14 cellular contexts compared by ENCODE assay signal in the genomic region with DNA sequence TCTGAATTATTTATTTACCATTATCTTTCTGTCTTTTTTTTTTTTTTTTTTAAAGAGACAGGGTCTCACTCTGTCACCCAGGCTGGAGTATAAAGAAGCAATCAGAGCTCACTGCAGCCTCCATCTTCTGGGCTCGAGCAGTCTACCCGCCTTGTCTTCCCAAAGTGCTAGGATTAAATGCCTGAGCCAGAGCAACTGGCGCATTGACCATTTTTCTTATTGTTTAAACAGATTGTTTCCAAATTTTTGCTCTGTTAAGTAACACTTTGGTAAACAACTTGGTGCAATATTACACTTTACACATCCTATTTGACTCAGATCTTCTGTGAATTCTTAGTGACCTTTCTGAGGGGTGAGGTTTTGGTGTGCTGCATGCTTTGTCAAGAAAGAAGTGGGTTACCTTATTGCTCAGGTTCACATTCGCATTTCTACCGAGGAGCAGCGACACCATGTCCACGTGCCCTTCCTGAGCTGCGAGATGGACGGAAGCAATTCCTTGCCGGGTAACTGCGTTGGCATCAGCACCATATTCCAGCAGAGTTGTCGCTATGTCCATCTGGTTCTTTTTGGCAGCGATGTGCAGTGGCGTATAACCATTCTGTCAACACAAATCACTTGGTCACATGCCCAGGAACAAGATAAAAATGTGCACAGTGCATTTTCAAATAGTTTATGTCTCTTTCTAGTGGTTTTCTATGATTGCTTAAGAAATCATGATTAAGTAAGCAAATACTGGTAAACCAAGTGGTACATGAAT.
DNase-seq lines count a peak whose midpoint lies in the region; ATAC-seq, FAIRE-seq and TF ChIP-seq lines count a peak whose summit lies in the region.
"Had no signal": no experiment of that assay in that cellular context is flagged by ENCODE, and none has a peak within 500 bp of the region (broad histone marks: within the 10 kb centered on the region; RNA-seq: fewer than 3 reads in every experiment).

No MANE protein-coding gene starts in this region.

- H3K27me3 ChIP-seq in right lobe of liver: no peaks in the 10 kb centered on the region
- H3K27me3 ChIP-seq: adrenal gland had no signal

- no peak for TF ChIP-seq CTCF in right lobe of liver (IDR thresholded peaks at IDR 0.05)

- H3K27ac ChIP-seq in cingulate gyrus (ENCODE audit: low read depth, low read length): peak overlapping the region; percentile 67
- no peak overlapping the region for H3K27ac ChIP-seq in right lobe of liver
- H3K27ac ChIP-seq: adrenal gland had no signal

- no peaks in the 10 kb centered on the region for H3K27me3 Mint-ChIP-seq in T-helper 17 cell
- H3K27me3 Mint-ChIP-seq: activated T-cell treated with anti-CD3 and anti-CD28 coated beads, Interleukin-2, amount 50 U/mL, for 24 hours had no signal

- peak; percentile 5 for FAIRE-seq in urothelium cell line (lab: Jason Lieb, UNC)
- FAIRE-seq: endometrium had no signal

- H3K4me1 Mint-ChIP-seq in T-helper 17 cell: peaks cover 5% of the 10 kb centered on the region

- H3K4me3 Mint-ChIP-seq in T-helper 17 cell: no peak overlapping the region
- H3K4me3 Mint-ChIP-seq: activated T-cell treated with anti-CD3 and anti-CD28 coated beads, Interleukin-2, amount 50 U/mL, for 24 hours had no signal

- H3K4me1 ChIP-seq in right lobe of liver: peaks cover 0 to 16% (median 6%) of the 10 kb centered on the region in 4 donors
- H3K4me1 ChIP-seq: adrenal gland had no signal

- intact Hi-C loops in right lobe of liver (cut with DNase I): no loop called here

- WGBS in right lobe of liver (ENCODE audit: insufficient coverage, low coverage, low lambda C conversion rate, missing lambda C conversion rate): 27% methylated on average over 14 of the region's 14 CpGs

- H3K4me3 ChIP-seq in right lobe of liver: no peak overlapping the region
- H3K4me3 ChIP-seq: adrenal gland had no signal

- H3K27ac Mint-ChIP-seq in T-helper 17 cell: no peak overlapping the region
- H3K27ac Mint-ChIP-seq: activated T-cell treated with anti-CD3 and anti-CD28 coated beads, Interleukin-2, amount 50 U/mL, for 24 hours had no signal

- peaks cover 2% of the 10 kb centered on the region for H3K36me3 Mint-ChIP-seq in T-helper 17 cell (ENCODE audit: low read depth)

- ATAC-seq in right lobe of liver (peak; percentile 78 to 95 (median 88)), T-helper 17 cell (no peak)

- DNase-seq in M059J (ENCODE audit: low read depth) (peak; percentile 22), right lobe of liver (peak; percentile 37 to 74 (median 57)), urothelium cell line (ENCODE audit: low spot score) (no peak), NCI-H82 (lab: John Stamatoyannopoulos, UW) (no peak), SKM-1 treated with dmso at 0.1 percent for 144 hours (lab: John Stamatoyannopoulos, UW; ENCODE audit: unreplicated experiment) (no peak), T-helper 17 cell (no peak)
- DNase-seq: activated CD4-positive, alpha-beta T cell treated with anti-CD3 and anti-CD28 coated beads for 1 hour; activated T-cell treated with anti-CD3 and anti-CD28 coated beads, Interleukin-2, amount 50 U/mL, for 24 hours; adrenal gland; Calu3; Karpas-422; SW 1271 had no signal

- no peaks in the 10 kb centered on the region for H3K36me3 ChIP-seq in right lobe of liver
- H3K36me3 ChIP-seq: adrenal gland had no signal

- H3K9me3 ChIP-seq in right lobe of liver (no peaks in the 10 kb centered on the region), T-helper 17 cell (ENCODE audit: control insufficient read depth, low read length, poor library complexity, severe bottlenecking) (no peaks in the 10 kb centered on the region)
- H3K9me3 ChIP-seq: adrenal gland had no signal

- no peak for TF ChIP-seq POLR2A in right lobe of liver (IDR thresholded peaks at IDR 0.05)

Comparison
In these comparisons a context has a peak if more than half of its experiments do, and no peak if none do; other contexts are left out.
1. DNase-seq: peak in M059J (single experiment) and right lobe of liver (3 of 3); none in urothelium cell line (single experiment), NCI-H82 (single experiment), SKM-1 treated with dmso at 0.1 percent for 144 hours (single experiment) and T-helper 17 cell (0 of 3).